Comparison of ENCODE assay signal across 31 cellular contexts in the genomic region with DNA sequence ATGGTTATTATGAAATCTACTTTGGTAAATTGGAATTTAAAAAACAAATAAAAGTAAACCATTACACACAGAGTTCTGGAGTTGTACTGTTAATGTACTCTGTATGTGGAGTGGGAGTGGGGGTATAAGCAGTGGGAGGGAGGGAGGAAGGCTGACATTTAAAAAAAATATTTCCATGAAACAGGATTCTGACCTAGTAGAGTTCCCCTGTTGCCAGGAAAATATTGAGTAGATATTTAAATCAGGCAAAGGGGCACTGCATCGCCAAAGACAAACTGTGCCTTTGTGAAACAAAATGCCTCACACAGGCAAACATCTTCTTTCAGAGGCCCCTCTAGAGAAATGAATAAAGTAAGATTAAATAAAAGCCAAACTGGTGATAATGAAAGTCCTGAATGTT.
"Had no signal": no experiment of that assay in that cellular context is flagged by ENCODE, and none has a peak within 500 bp of the region (broad histone marks: within the 10 kb centered on the region; RNA-seq: fewer than 3 reads in every experiment).

No MANE protein-coding gene starts in this region.

- H3K4me1 ChIP-seq: SJCRH30 had no signal

- H3K27me3 Mint-ChIP-seq: activated CD8-positive, alpha-beta T cell treated with anti-CD3 and anti-CD28 coated beads for 36 hours; brain had no signal

- H3K9me3 ChIP-seq: SJCRH30 had no signal

- H3K27me3 ChIP-seq: SJCRH30 had no signal

- H3K4me3 ChIP-seq: SJCRH30, SK-N-MC had no signal

- H3K27ac ChIP-seq: SJCRH30, SK-N-MC had no signal

- H3K4me1 Mint-ChIP-seq: activated CD4-positive, alpha-beta T cell treated with anti-CD3 and anti-CD28 coated beads, Interleukin-2, amount 10 ng/mL, durations not matched to agents 24 days and 14 days; activated naive CD8-positive, alpha-beta T cell treated with anti-CD3 and anti-CD28 coated beads for 36 hours; activated T-helper 17 cell treated with anti-CD3 and anti-CD28 coated beads, Interleukin-2, amount 50 U/mL, for 72 hours had no signal

- DNase-seq: activated CD4-positive, alpha-beta T cell treated with anti-CD3 and anti-CD28 coated beads, Interleukin-2, amount 10 ng/mL, durations not matched to agents 24 days and 14 days; activated CD4-positive, alpha-beta T cell treated with anti-CD3 and anti-CD28 coated beads, Interleukin-2, amount 50 U/mL, for 4 hours; activated CD8-positive, alpha-beta T cell treated with anti-CD3 and anti-CD28 coated beads for 36 hours; activated effector memory CD4-positive, alpha-beta T cell treated with anti-CD3 and anti-CD28 coated beads, Interleukin-2, amount 50 U/mL, for 16 hours; activated naive CD4-positive, alpha-beta T cell; activated naive CD4-positive, alpha-beta T cell treated with anti-CD3 and anti-CD28 coated beads, Interleukin-2, amount 50 U/mL, for 16 hours; activated naive CD8-positive, alpha-beta T cell treated with anti-CD3 and anti-CD28 coated beads for 36 hours; activated T-cell treated with anti-CD3 and anti-CD28 coated beads, Interleukin-2, amount 50 U/mL, for 1 hour; activated T-cell treated with anti-CD3 and anti-CD28 coated beads, Interleukin-2, amount 50 U/mL, for 72 hours; amygdala; caudate nucleus; Karpas-422; KBM-7; NCI-H1048; NCI-H1105 treated with DMSO at 0.1 percent for 48 hours; NCI-H1436; NCI-H1694; NCI-H2029; NCI-H345; NCI-H524 treated with DMSO at 0.1 percent for 48 hours; SHP77; SJCRH30 had no signal

- H3K27ac Mint-ChIP-seq: activated CD4-positive, alpha-beta T cell treated with anti-CD3 and anti-CD28 coated beads, Interleukin-2, amount 10 ng/mL, durations not matched to agents 24 days and 14 days; activated CD8-positive, alpha-beta T cell treated with anti-CD3 and anti-CD28 coated beads for 36 hours; activated naive CD8-positive, alpha-beta T cell treated with anti-CD3 and anti-CD28 coated beads for 36 hours; activated T-cell treated with anti-CD3 and anti-CD28 coated beads, Interleukin-2, amount 50 U/mL, for 72 hours; activated T-helper 17 cell treated with anti-CD3 and anti-CD28 coated beads, Interleukin-2, amount 50 U/mL, for 72 hours; brain; T-helper 1 cell treated with Interleukin-12 subunit alpha and Interleukin-12 subunit beta and Interleukin-4 antibody, amounts not matched to agents 30 μg/mL and 1 μg/mL, for 36 hours; T-helper 2 cell treated with Interferon-gamma antibody and Interleukin-4, amounts not matched to agents 5 μg/mL and 100 μg/mL, for 36 hours had no signal

- FAIRE-seq: astrocyte, bronchial epithelial cell, TTC549 had no signal

- H3K36me3 Mint-ChIP-seq: activated naive CD8-positive, alpha-beta T cell treated with anti-CD3 and anti-CD28 coated beads for 36 hours; brain had no signal

- H3K4me3 Mint-ChIP-seq: activated CD4-positive, alpha-beta T cell treated with anti-CD3 and anti-CD28 coated beads, Interleukin-2, amount 10 ng/mL, durations not matched to agents 24 days and 14 days; activated CD8-positive, alpha-beta T cell treated with anti-CD3 and anti-CD28 coated beads for 36 hours; activated naive CD8-positive, alpha-beta T cell treated with anti-CD3 and anti-CD28 coated beads for 36 hours; activated T-cell treated with anti-CD3 and anti-CD28 coated beads, Interleukin-2, amount 50 U/mL, for 72 hours; activated T-helper 17 cell treated with anti-CD3 and anti-CD28 coated beads, Interleukin-2, amount 50 U/mL, for 72 hours; brain; T-helper 1 cell treated with Interleukin-12 subunit alpha and Interleukin-12 subunit beta and Interleukin-4 antibody, amounts not matched to agents 30 μg/mL and 1 μg/mL, for 36 hours; T-helper 2 cell treated with Interferon-gamma antibody and Interleukin-4, amounts not matched to agents 5 μg/mL and 100 μg/mL, for 36 hours had no signal

- ATAC-seq: activated CD8-positive, alpha-beta T cell treated with anti-CD3 and anti-CD28 coated beads for 36 hours; activated T-cell treated with anti-CD3 and anti-CD28 coated beads, Interleukin-2, amount 50 U/mL, for 72 hours; activated T-helper 17 cell treated with anti-CD3 and anti-CD28 coated beads, Interleukin-2, amount 50 U/mL, for 72 hours; Panc1 had no signal

- H3K36me3 ChIP-seq: SJCRH30 had no signal

- H3K9me3 Mint-ChIP-seq: activated CD4-positive, alpha-beta T cell treated with anti-CD3 and anti-CD28 coated beads, Interleukin-2, amount 10 ng/mL, durations not matched to agents 24 days and 14 days; T-helper 1 cell treated with Interleukin-12 subunit alpha and Interleukin-12 subunit beta and Interleukin-4 antibody, amounts not matched to agents 30 μg/mL and 1 μg/mL, for 36 hours; T-helper 2 cell treated with Interferon-gamma antibody and Interleukin-4, amounts not matched to agents 5 μg/mL and 100 μg/mL, for 36 hours had no signal
